ENCODE assay signal across 34 cellular contexts in genomic region chr19:15989889-15990288, GRCh38. TPM values are rescaled to one million over a fixed set of nuclear protein-coding genes. Genes with fewer than 3 reads are reported as not detected.
"Had no signal": no experiment of that assay in that cellular context is flagged by ENCODE, and none has a peak within 500 bp of the region (broad histone marks: within the 10 kb centered on the region; RNA-seq: fewer than 3 reads in every experiment).

No MANE protein-coding gene starts in this region.

- ATAC-seq: left lobe of liver; natural killer cell; right lobe of liver; stimulated activated effector memory CD8-positive, alpha-beta T cell treated with anti-CD3 and anti-CD28 coated beads, Interleukin-12 subunit alpha, Interleukin-12 subunit beta, amount 100 ng/mL, for 72 hours; upper lobe of right lung had no signal

- H3K4me1 ChIP-seq: neural progenitor cell, right atrium auricular region, right lobe of liver, suprapubic skin, upper lobe of right lung had no signal

- H3K27me3 ChIP-seq: neural progenitor cell, neutrophil, ovary, right atrium auricular region, right lobe of liver, upper lobe of right lung had no signal

- H2AFZ ChIP-seq: neural progenitor cell had no signal

- H3K4me3 ChIP-seq: lung, neural progenitor cell, ovary, right atrium auricular region, right lobe of liver, suprapubic skin, thoracic aorta, tibial artery, upper lobe of right lung had no signal

- H3K36me3 ChIP-seq: neural progenitor cell, neutrophil, ovary, right atrium auricular region, right lobe of liver, suprapubic skin, thoracic aorta, tibial artery, upper lobe of right lung had no signal

- H3K27ac ChIP-seq: neural progenitor cell, neutrophil, ovary, right atrium auricular region, right lobe of liver, suprapubic skin, thoracic aorta, tibial artery, upper lobe of right lung had no signal

- H3K9ac ChIP-seq: neural progenitor cell had no signal

- H3K9me3 ChIP-seq: neutrophil, ovary, right atrium auricular region, right lobe of liver, suprapubic skin, thoracic aorta, tibial artery, upper lobe of right lung had no signal

- FAIRE-seq: urothelium cell line had no signal

- DNase-seq: islet precursor cell; mesendoderm; naive B cell; natural killer cell; nephron progenitor cell; occipital lobe; ovary; right lobe of liver; stimulated activated CD4-positive, alpha-beta T cell treated with anti-CD3 and anti-CD28 coated beads, Interleukin-12 subunit alpha, Interleukin-12 subunit beta, amount 100 ng/mL, for 4 hours; stimulated activated CD4-positive, alpha-beta T cell treated with anti-CD3 and anti-CD28 coated beads, Interleukin-15, amount 100 ng/mL, for 24 hours; stimulated activated CD4-positive, alpha-beta T cell treated with anti-CD3 and anti-CD28 coated beads, Interleukin-2, amount 100 ng/mL, for 24 hours; stimulated activated CD4-positive, alpha-beta T cell treated with anti-CD3 and anti-CD28 coated beads, Interleukin-4, amount 100 ng/mL, for 24 hours; stimulated activated naive CD4-positive, alpha-beta T cell; tibial artery; trophoblast cell; upper lobe of right lung had no signal

- H3K4me2 ChIP-seq: neural progenitor cell had no signal

RNA-seq across cellular contexts. Expression of gene OR10H4, which starts 41.1 kb away (rescaled TPM):
- total RNA-seq: kidney epithelial cell, left lobe of liver, lower leg skin, lung, mesothelial cell of epicardium, mononuclear cell, natural killer cell, occipital lobe, ovary, progenitor cell of endocrine pancreas, pulmonary artery endothelial cell, renal cortical epithelial cell, right atrium auricular region, right lobe of liver, skeletal muscle tissue, subcutaneous adipose tissue, suprapubic skin, thoracic aorta, upper lobe of right lung had no signal
- polyA plus RNA-seq: lung, ovary had no signal

RNA-seq across cellular contexts. Expression of gene CYP4F11, which starts 55.6 kb away (rescaled TPM):
- total RNA-seq: mesothelial cell of epicardium, mononuclear cell, natural killer cell, progenitor cell of endocrine pancreas, pulmonary artery endothelial cell, skeletal muscle tissue had no signal
